In genomic region chr9:94140791-94141790, GRCh38 we compare ENCODE assay signal across 14 cellular contexts. TPM values are rescaled to one million over a fixed set of nuclear protein-coding genes. Genes with fewer than 3 reads are reported as not detected.
DNase-seq lines count a peak whose midpoint lies in the region; ATAC-seq, FAIRE-seq and TF ChIP-seq lines count a peak whose summit lies in the region.
"Had no signal": no experiment of that assay in that cellular context is flagged by ENCODE, and none has a peak within 500 bp of the region (broad histone marks: within the 10 kb centered on the region; RNA-seq: fewer than 3 reads in every experiment).

No MANE protein-coding gene starts in this region.

- ATAC-seq in GM23338 (no peak), K562 (peak; percentile 4; the same call in 2 of the 3 replicates)
- ATAC-seq: stimulated activated naive B cell treated with anti-CD40 and anti-IgM and Interleukin-4, amounts not matched to agents 10 μg/mL and 1 μg/mL and 100 μg/mL, for 72 hours had no signal

- in situ Hi-C loops in K562 (cut with MboI) = no loop called here

- H3K9me2 ChIP-seq in GM23338 (ENCODE audit: insufficient read depth) = peaks cover 2% of the 10 kb centered on the region; the same call in 1 of the 2 replicates
- no peaks in the 10 kb centered on the region for H3K9me2 ChIP-seq in hepatocyte (replicated peaks; ENCODE audit: insufficient read depth)
- H3K9me2 ChIP-seq in Karpas-422 (replicated peaks; ENCODE audit: insufficient read depth, low read length) = no peaks in the 10 kb centered on the region

- intact Hi-C loops in K562 (cut with micrococcal nuclease) = no loop called here
- intact Hi-C loops in spleen (cut with DNase I; ENCODE audit: low total_unique reads) = no loop called here

- H3K9me3 Mint-ChIP-seq in GM23338 = no peaks in the 10 kb centered on the region
- H3K9me3 Mint-ChIP-seq: stimulated activated naive B cell treated with anti-CD40 and anti-IgM and Interleukin-4, amounts not matched to agents 10 μg/mL and 1 μg/mL and 100 μg/mL, for 72 hours had no signal

- no peaks in the 10 kb centered on the region for H3F3A ChIP-seq in GM23338 (replicated peaks; ENCODE audit: low read depth)

- no peak overlapping the region for H3K27ac Mint-ChIP-seq in GM23338
- H3K27ac Mint-ChIP-seq: stimulated activated naive B cell treated with anti-CD40 and anti-IgM and Interleukin-4, amounts not matched to agents 10 μg/mL and 1 μg/mL and 100 μg/mL, for 72 hours had no signal

- no peaks in the 10 kb centered on the region; the same call in 2 of the 3 replicates for H3K36me3 Mint-ChIP-seq in GM23338 (ENCODE audit: low read depth)
- H3K36me3 Mint-ChIP-seq: stimulated activated naive B cell treated with anti-CD40 and anti-IgM and Interleukin-4, amounts not matched to agents 10 μg/mL and 1 μg/mL and 100 μg/mL, for 72 hours had no signal

- H4K20me1 ChIP-seq in GM23338 (replicated peaks; ENCODE audit: insufficient read depth) = no peaks in the 10 kb centered on the region
- H4K20me1 ChIP-seq in K562 (replicated peaks; ENCODE audit: control insufficient read depth, insufficient read depth, low read length) = no peaks in the 10 kb centered on the region
- H4K20me1 ChIP-seq in hepatocyte (ENCODE audit: insufficient read depth, poor library complexity, severe bottlenecking) = no peaks in the 10 kb centered on the region
- no peaks in the 10 kb centered on the region for H4K20me1 ChIP-seq in Karpas-422 (ENCODE audit: insufficient read depth, low read depth, low read length)

- TF ChIP-seq CTCF in GM23338 (conservative IDR thresholded peaks at IDR 0.05; ENCODE audit: low read depth in 2 of 2) (no peak), K562 (IDR thresholded peaks at IDR 0.05 in 2 of 3, conservative IDR thresholded peaks at IDR 0.05 in 1 of 3; ENCODE audit: insufficient read depth in 2 of 3, low read depth in 1 of 3, low read length in 3 of 3) (no peak), hepatocyte (IDR thresholded peaks at IDR 0.05; ENCODE audit: poor library complexity) (no peak), spleen (IDR thresholded peaks at IDR 0.05 in 8 of 11, conservative IDR thresholded peaks at IDR 0.05 in 3 of 11) (no peak)

- H3K9me1 ChIP-seq in K562 (ENCODE audit: control insufficient read depth, insufficient read depth, low read length) = no peaks in the 10 kb centered on the region

- no peaks in the 10 kb centered on the region for H3K4me1 ChIP-seq in GM23338 (ENCODE audit: insufficient read depth)
- H3K4me1 ChIP-seq in K562 (replicated peaks in 1 of 2; ENCODE audit: control insufficient read depth in 2 of 2, insufficient read depth in 2 of 2, low read length in 2 of 2) = peaks cover 23 to 41% of the 10 kb centered on the region in 2 experiments
- peaks cover 8% of the 10 kb centered on the region for H3K4me1 ChIP-seq in hepatocyte (ENCODE audit: insufficient read depth)
- H3K4me1 ChIP-seq in spleen = peaks cover 0 to 30% (median 3%) of the 10 kb centered on the region in 6 donors
- H3K4me1 ChIP-seq in Karpas-422 (ENCODE audit: low read length) = peaks cover 5% of the 10 kb centered on the region

- BruUV-seq in K562 (replicated peaks; lab: Mats Ljungman, UMichigan) = no TSS peak

- H3K4me3 ChIP-seq in GM23338 (no peak overlapping the region), K562 (no peak overlapping the region), hepatocyte (no peak overlapping the region), spleen (no peak overlapping the region), Karpas-422 (ENCODE audit: low read length) (no peak overlapping the region)

- H2AFZ ChIP-seq in GM23338 (0 out of 2 replicates have a peak overlapping the region, but pooled peaks have one; percentile 69), K562 (ENCODE audit: low read depth, low read length) (peak overlapping the region; percentile 95), hepatocyte (no peak overlapping the region), Karpas-422 (ENCODE audit: low read length) (no peak overlapping the region)

- CTCF ChIA-PET in K562 (lab: Yijun Ruan, JAX; ENCODE audit: low intra/inter-chr PET ratio) = no interaction called here

- H3K27ac ChIP-seq in GM23338 (ENCODE audit: low read depth) (no peak overlapping the region), K562 (ENCODE audit: extremely low read depth, low read depth, low read length) (peak overlapping the region; percentile 62; the same call in 1 of the 3 replicates), hepatocyte (peak overlapping the region; percentile 59), spleen (peak overlapping the region in 6 of 8 donors; percentile 51 to 74 (median 62)), Karpas-422 (ENCODE audit: low read length) (no peak overlapping the region)

- H3K27me3 ChIP-seq in GM23338 (ENCODE audit: insufficient read depth) = no peaks in the 10 kb centered on the region
- H3K27me3 ChIP-seq in K562 (ENCODE audit: control insufficient read depth in 2 of 2, insufficient read depth in 2 of 2, low read length in 2 of 2) = no peaks in the 10 kb centered on the region
- no peaks in the 10 kb centered on the region for H3K27me3 ChIP-seq in hepatocyte
- H3K27me3 ChIP-seq in spleen (replicated peaks in 1 of 7) = no peaks in the 10 kb centered on the region
- no peaks in the 10 kb centered on the region for H3K27me3 ChIP-seq in Karpas-422 (ENCODE audit: low read length)

- H3K79me2 ChIP-seq in GM23338 (replicated peaks; ENCODE audit: insufficient read depth) (no peaks in the 10 kb centered on the region), K562 (ENCODE audit: control insufficient read depth, insufficient read depth, low read length) (no peaks in the 10 kb centered on the region), hepatocyte (no peaks in the 10 kb centered on the region), Karpas-422 (ENCODE audit: low read length) (no peaks in the 10 kb centered on the region)

- WGBS in K562 (ENCODE audit: insufficient coverage, low coverage, missing lambda C conversion rate) = 71% methylated on average over 12 of the region's 13 CpGs
- WGBS in hepatocyte (ENCODE audit: low lambda C conversion rate, missing lambda C conversion rate) = 87% methylated on average over 13 of the region's 13 CpGs
- 71 to 75% (median 73%) methylated on average over 13 of the region's 13 CpGs for WGBS in spleen, 5 donors

- no peak for FAIRE-seq in K562 (lab: Jason Lieb, UNC)
- FAIRE-seq: endometrium, GM12891 had no signal

- H3K9ac ChIP-seq in K562 (ENCODE audit: insufficient read depth in 1 of 2, low read depth in 2 of 2, low read length in 2 of 2) (no peak overlapping the region; a peak in 1 of 4 replicates), Karpas-422 (ENCODE audit: low read length) (no peak overlapping the region)

- no peaks in the 10 kb centered on the region for H3K36me3 ChIP-seq in GM23338 (ENCODE audit: insufficient read depth)
- H3K36me3 ChIP-seq in K562 (ENCODE audit: control insufficient read depth, insufficient read depth, low read length) = no peaks in the 10 kb centered on the region
- H3K36me3 ChIP-seq in hepatocyte (replicated peaks; ENCODE audit: insufficient read depth, low read depth) = no peaks in the 10 kb centered on the region
- no peaks in the 10 kb centered on the region for H3K36me3 ChIP-seq in spleen
- no peaks in the 10 kb centered on the region for H3K36me3 ChIP-seq in Karpas-422 (ENCODE audit: insufficient read depth, low read length)

- TF ChIP-seq EP300 in K562 (IDR thresholded peaks at IDR 0.05; ENCODE audit: low read length) = no peak

- H3K27me3 Mint-ChIP-seq in GM23338 (ENCODE audit: insufficient read depth, low read depth, poor library complexity) = peaks cover 6% of the 10 kb centered on the region
- H3K27me3 Mint-ChIP-seq: stimulated activated naive B cell treated with anti-CD40 and anti-IgM and Interleukin-4, amounts not matched to agents 10 μg/mL and 1 μg/mL and 100 μg/mL, for 72 hours had no signal

- TF ChIP-seq POLR2A in K562 (conservative IDR thresholded peaks at IDR 0.05) (no peak), spleen (IDR thresholded peaks at IDR 0.05) (no peak)

- peaks cover 14% of the 10 kb centered on the region for H3K4me1 Mint-ChIP-seq in GM23338

- H3K9me3 ChIP-seq in K562 (replicated peaks; ENCODE audit: control insufficient read depth, insufficient read depth, low read depth, low read length) (no peaks in the 10 kb centered on the region), hepatocyte (ENCODE audit: low read depth) (no peaks in the 10 kb centered on the region), spleen (no peaks in the 10 kb centered on the region), Karpas-422 (ENCODE audit: low read length) (no peaks in the 10 kb centered on the region)

- no peak overlapping the region for H3K4me3 Mint-ChIP-seq in GM23338
- H3K4me3 Mint-ChIP-seq: stimulated activated naive B cell treated with anti-CD40 and anti-IgM and Interleukin-4, amounts not matched to agents 10 μg/mL and 1 μg/mL and 100 μg/mL, for 72 hours had no signal

- no peak for DNase-seq in GM23338 (ENCODE audit: low spot score)
- DNase-seq in K562 (ENCODE audit: extremely low read depth in 1 of 4, low spot score in 3 of 4) = no peak
- DNase-seq in hepatocyte (ENCODE audit: low spot score) = no peak
- no peak for DNase-seq in spleen
- no peak for DNase-seq in Karpas-422
- no peak for DNase-seq in NOMO-1 treated with dmso at 0.1 percent for 144 hours (lab: John Stamatoyannopoulos, UW; ENCODE audit: unreplicated experiment)
- DNase-seq in T-helper 9 cell = no peak
- DNase-seq in stimulated activated CD4-positive, alpha-beta T cell treated with anti-CD3 and anti-CD28 coated beads, Interleukin-15, amount 100 ng/mL, for 24 hours = no peak
- DNase-seq: activated gamma-delta T cell; kidney glomerular epithelial cell; NCI-H1105; stimulated activated naive B cell treated with anti-CD40 and anti-IgM and Interleukin-4, amounts not matched to agents 10 μg/mL and 1 μg/mL and 100 μg/mL, for 72 hours had no signal

- no peak overlapping the region for H3K4me2 ChIP-seq in GM23338
- H3K4me2 ChIP-seq in K562 (ENCODE audit: insufficient read depth, low read length) = 0 out of 2 replicates have a peak overlapping the region, but pooled peaks have one; percentile 51
- no peak overlapping the region for H3K4me2 ChIP-seq in hepatocyte
- H3K4me2 ChIP-seq in Karpas-422 (ENCODE audit: low read depth, low read length, poor library complexity, severe bottlenecking) = no peak overlapping the region

- POLR2A ChIA-PET in K562 (lab: Yijun Ruan, JAX) = interaction anchor here (0.6 to 1.0 kb wide), 2 partner anchors 16 to 24 kb away, joined by 4 read pairs; no protein-coding TSS in a partner anchor

- TF ChIP-seq RAD21 in K562 (CRISPR knock-in tag; conservative IDR thresholded peaks at IDR 0.05 in 1 of 2, IDR thresholded peaks at IDR 0.05 in 1 of 2) = no peak

RNA-seq across cellular contexts. Expression of gene PTPDC1, which starts 56.8 kb away (rescaled TPM):
- 10.0 and 10.6 TPM in 2 replicates for total RNA-seq in GM23338 (2014; rRNA removed; shearing (Covaris generic))
- polyA plus RNA-seq in GM23338 (2016; fragmentation: Nextera tagmentation; extraction: Ambion mirVana) (3.8 and 4.3 TPM in 2 replicates), K562 (2011; rRNA removed) (7.4 and 7.6 TPM in 2 replicates), K562 (2014; fragmentation: Illumina TruSeq; extraction: Trizol) (5.0 and 5.5 TPM in 2 replicates), K562 (2014; fragmentation: Nextera tagmentation; extraction: Ambion mirVana) (1 to 10 TPM; 1.1 to 1.9 TPM), K562 (2014; rRNA removed) (5.7 and 6.5 TPM in 2 replicates), hepatocyte (2.4 and 5.3 TPM in 2 replicates), spleen (1 to 10 TPM; 1.9 to 2.4 (median 2.2) TPM)
- total RNA-seq in K562 (2011; cell fraction: chromatin; rRNA removed; ENCODE audit: low replicate concordance) = 11.2 and 23.6 TPM in 2 replicates
- total RNA-seq in K562 (2011; cell fraction: nucleolus; rRNA removed) = 5.5 and 8.2 TPM in 2 replicates
- 13.6 and 23.1 TPM in 2 replicates for total RNA-seq in K562 (2011; cell fraction: nucleoplasm; rRNA removed)
- total RNA-seq in K562 (2014; rRNA removed) (4.9 and 5.3 TPM in 2 replicates), K562 (2014; rRNA removed; fragmentation: Illumina TruSeq; extraction: Trizol) (8.1 and 8.2 TPM in 2 replicates), K562 (2015; rRNA removed; fragmentation: Illumina TruSeq; extraction: Trizol) (6.7 and 6.9 TPM in 2 replicates), K562 (2021) (5.5 and 5.7 TPM in 2 replicates), hepatocyte (7.2 and 7.5 TPM in 2 replicates), spleen (10 to 100 TPM in 1 of 7 donors, 1 to 10 TPM in 6; 3.8 to 10.5 (median 6.2) TPM)
- polyA plus RNA-seq in K562 (2011; cell fraction: cytosol; rRNA removed) = 2.2 and 3.1 TPM in 2 replicates
- 19.0 and 20.8 TPM in 2 replicates for polyA plus RNA-seq in K562 (2011; cell fraction: nucleus; rRNA removed)
- 2.5 and 7.3 TPM in 2 replicates for polyA plus RNA-seq in K562 (2012)
- 12.1 and 12.3 TPM in 2 replicates for polyA minus RNA-seq in K562 (2011; rRNA and poly(A)+ RNA removed)
- polyA minus RNA-seq in K562 (2011; cell fraction: cytosol; rRNA and poly(A)+ RNA removed) = 3.1 and 4.0 TPM in 2 replicates
- polyA minus RNA-seq in K562 (2011; cell fraction: nucleus; rRNA and poly(A)+ RNA removed) = 11.8 and 17.0 TPM in 2 replicates
- total RNA-seq in Karpas-422 (2014; rRNA removed; shearing (Covaris generic); ENCODE audit: low replicate concordance) = 1.5 and 2.3 TPM in 2 replicates

Comparison
In these comparisons a context has a peak if more than half of its experiments do, and no peak if none do; other contexts are left out.
1. H2AFZ ChIP-seq: peak in GM23338 (single experiment) and K562 (single experiment); none in hepatocyte (single experiment) and Karpas-422 (single experiment).
2. H3K27ac ChIP-seq: peak in K562 (single experiment), hepatocyte (single experiment) and spleen (6 of 8); none in GM23338 (single experiment) and Karpas-422 (single experiment).